ENCODE assay signal across 1 cellular context in the genomic region with DNA sequence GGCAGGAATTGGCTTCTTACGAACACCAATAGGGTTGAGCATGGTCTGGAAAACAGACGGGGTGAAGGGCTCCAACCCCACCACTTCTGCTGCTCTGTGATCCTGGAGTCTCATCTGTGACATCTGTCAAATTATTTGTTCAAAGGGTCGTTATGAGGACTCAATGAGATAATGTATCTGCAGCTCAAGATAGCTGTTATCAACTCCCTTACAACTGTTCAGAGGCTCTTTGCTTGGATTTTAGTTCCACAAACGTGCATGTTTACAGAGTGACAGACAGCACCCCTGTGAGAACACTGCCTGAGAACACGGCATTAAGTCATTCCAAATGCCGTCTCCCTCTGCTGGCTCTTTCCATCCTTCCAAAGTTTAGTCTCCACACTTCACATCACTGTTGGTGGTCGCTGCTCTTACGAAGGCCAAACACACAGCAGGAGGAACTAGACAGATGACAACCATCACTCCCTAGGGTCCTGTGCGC.
TF ChIP-seq lines count a peak whose summit lies in the region.

No MANE protein-coding gene starts in this region.

TF ChIP-seq in GM12878, 131 proteins besides CTCF, POLR2A, EP300 and RAD21 (continued from another document):
- TF ChIP-seq, protein P1, sequence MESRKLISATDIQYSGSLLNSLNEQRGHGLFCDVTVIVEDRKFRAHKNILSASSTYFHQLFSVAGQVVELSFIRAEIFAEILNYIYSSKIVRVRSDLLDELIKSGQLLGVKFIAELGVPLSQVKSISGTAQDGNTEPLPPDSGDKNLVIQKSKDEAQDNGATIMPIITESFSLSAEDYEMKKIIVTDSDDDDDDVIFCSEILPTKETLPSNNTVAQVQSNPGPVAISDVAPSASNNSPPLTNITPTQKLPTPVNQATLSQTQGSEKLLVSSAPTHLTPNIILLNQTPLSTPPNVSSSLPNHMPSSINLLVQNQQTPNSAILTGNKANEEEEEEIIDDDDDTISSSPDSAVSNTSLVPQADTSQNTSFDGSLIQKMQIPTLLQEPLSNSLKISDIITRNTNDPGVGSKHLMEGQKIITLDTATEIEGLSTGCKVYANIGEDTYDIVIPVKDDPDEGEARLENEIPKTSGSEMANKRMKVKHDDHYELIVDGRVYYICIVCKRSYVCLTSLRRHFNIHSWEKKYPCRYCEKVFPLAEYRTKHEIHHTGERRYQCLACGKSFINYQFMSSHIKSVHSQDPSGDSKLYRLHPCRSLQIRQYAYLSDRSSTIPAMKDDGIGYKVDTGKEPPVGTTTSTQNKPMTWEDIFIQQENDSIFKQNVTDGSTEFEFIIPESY (IDR thresholded peaks at IDR 0.05), result no peak
- TF ChIP-seq POLR2AphosphoS2 (IDR thresholded peaks at IDR 0.05; ENCODE audit: low read depth, low read length), result no peak
- TF ChIP-seq, protein P2, sequence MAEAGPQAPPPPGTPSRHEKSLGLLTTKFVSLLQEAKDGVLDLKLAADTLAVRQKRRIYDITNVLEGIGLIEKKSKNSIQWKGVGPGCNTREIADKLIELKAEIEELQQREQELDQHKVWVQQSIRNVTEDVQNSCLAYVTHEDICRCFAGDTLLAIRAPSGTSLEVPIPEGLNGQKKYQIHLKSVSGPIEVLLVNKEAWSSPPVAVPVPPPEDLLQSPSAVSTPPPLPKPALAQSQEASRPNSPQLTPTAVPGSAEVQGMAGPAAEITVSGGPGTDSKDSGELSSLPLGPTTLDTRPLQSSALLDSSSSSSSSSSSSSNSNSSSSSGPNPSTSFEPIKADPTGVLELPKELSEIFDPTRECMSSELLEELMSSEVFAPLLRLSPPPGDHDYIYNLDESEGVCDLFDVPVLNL (IDR thresholded peaks at IDR 0.05; ENCODE audit: low read depth, low read length), result no peak
- TF ChIP-seq PAX8 (IDR thresholded peaks at IDR 0.05), result no peak
- TF ChIP-seq, protein P3, sequence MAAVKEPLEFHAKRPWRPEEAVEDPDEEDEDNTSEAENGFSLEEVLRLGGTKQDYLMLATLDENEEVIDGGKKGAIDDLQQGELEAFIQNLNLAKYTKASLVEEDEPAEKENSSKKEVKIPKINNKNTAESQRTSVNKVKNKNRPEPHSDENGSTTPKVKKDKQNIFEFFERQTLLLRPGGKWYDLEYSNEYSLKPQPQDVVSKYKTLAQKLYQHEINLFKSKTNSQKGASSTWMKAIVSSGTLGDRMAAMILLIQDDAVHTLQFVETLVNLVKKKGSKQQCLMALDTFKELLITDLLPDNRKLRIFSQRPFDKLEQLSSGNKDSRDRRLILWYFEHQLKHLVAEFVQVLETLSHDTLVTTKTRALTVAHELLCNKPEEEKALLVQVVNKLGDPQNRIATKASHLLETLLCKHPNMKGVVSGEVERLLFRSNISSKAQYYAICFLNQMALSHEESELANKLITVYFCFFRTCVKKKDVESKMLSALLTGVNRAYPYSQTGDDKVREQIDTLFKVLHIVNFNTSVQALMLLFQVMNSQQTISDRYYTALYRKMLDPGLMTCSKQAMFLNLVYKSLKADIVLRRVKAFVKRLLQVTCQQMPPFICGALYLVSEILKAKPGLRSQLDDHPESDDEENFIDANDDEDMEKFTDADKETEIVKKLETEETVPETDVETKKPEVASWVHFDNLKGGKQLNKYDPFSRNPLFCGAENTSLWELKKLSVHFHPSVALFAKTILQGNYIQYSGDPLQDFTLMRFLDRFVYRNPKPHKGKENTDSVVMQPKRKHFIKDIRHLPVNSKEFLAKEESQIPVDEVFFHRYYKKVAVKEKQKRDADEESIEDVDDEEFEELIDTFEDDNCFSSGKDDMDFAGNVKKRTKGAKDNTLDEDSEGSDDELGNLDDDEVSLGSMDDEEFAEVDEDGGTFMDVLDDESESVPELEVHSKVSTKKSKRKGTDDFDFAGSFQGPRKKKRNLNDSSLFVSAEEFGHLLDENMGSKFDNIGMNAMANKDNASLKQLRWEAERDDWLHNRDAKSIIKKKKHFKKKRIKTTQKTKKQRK (IDR thresholded peaks at IDR 0.05; ENCODE audit: low read depth, low read length), result no peak
- TF ChIP-seq CBFB (IDR thresholded peaks at IDR 0.05; ENCODE audit: low read depth), result no peak
- no peak for TF ChIP-seq SMAD5 (IDR thresholded peaks at IDR 0.05; ENCODE audit: low read depth)
- no peak for TF ChIP-seq CBX3 (IDR thresholded peaks at IDR 0.05; ENCODE audit: borderline replicate concordance, low read depth)
- TF ChIP-seq TCF3 (IDR thresholded peaks at IDR 0.05; ENCODE audit: borderline replicate concordance, insufficient read depth, low read depth, low read length), result no peak
- TF ChIP-seq MEF2B (IDR thresholded peaks at IDR 0.05; ENCODE audit: partially characterized antibody, poor library complexity, severe bottlenecking), result no peak
- TF ChIP-seq SREBF2 (IDR thresholded peaks at IDR 0.05; ENCODE audit: low read length), result no peak
- TF ChIP-seq NFYA (IDR thresholded peaks at IDR 0.05; ENCODE audit: borderline replicate concordance, low read depth, low read length), result no peak
